Comparison of ENCODE assay signal across 8 cellular contexts in the genomic region with DNA sequence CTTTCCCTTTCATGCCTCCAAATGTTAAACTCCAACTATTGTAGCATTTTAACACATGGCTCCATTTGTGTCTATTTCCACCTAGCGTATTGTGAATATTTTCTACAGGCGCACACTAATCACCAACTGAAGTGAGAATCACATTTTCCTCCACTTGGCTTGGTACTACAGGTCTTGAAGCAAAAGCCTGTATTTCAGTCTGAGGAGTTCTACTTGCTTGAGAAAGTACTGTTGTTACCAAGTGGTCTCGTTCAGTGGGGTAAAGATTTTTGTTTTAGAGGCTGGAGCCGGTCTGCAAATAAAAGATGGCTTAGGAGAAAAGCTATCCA. TPM values are rescaled to one million over a fixed set of nuclear protein-coding genes. Genes with fewer than 3 reads are reported as not detected.
DNase-seq lines count a peak whose midpoint lies in the region; ATAC-seq and TF ChIP-seq lines count a peak whose summit lies in the region.

No MANE protein-coding gene starts in this region.

- H3K4me3 Mint-ChIP-seq in CD8-positive, alpha-beta T cell = peak overlapping the region; percentile 91

- ATAC-seq in CD8-positive, alpha-beta T cell = no peak
- ATAC-seq in GM21529 (IDR thresholded peaks at IDR 0.05; ENCODE audit: unreplicated experiment) = peak; percentile 9

- H3K27ac ChIP-seq in CD8-positive, alpha-beta T cell (ENCODE audit: low read depth, low read length) = peak overlapping the region; percentile 89
- H3K27ac ChIP-seq in dorsolateral prefrontal cortex = peak overlapping the region; percentile 66 to 100 (median 99)

- no peak for TF ChIP-seq CTCF in CD8-positive, alpha-beta T cell (IDR thresholded peaks at IDR 0.05)
- TF ChIP-seq CTCF in LNCaP clone FGC (IDR thresholded peaks at IDR 0.05; ENCODE audit: control insufficient read depth, extremely low read depth, insufficient read depth) = no peak
- TF ChIP-seq CTCF in dorsolateral prefrontal cortex (IDR thresholded peaks at IDR 0.05 in 54 of 56, conservative IDR thresholded peaks at IDR 0.05 in 2 of 56; ENCODE audit: low read depth in 1 of 56, partially characterized antibody in 56 of 56) = no peak

- H3K9me3 ChIP-seq in CD8-positive, alpha-beta T cell (ENCODE audit: low read length) = no peaks in the 10 kb centered on the region
- peaks cover 6% of the 10 kb centered on the region for H3K9me3 ChIP-seq in neuron (ENCODE audit: low read length)

- no peaks in the 10 kb centered on the region for H3K27me3 ChIP-seq in CD8-positive, alpha-beta T cell (ENCODE audit: insufficient read depth, low read length)
- H3K27me3 ChIP-seq in dorsolateral prefrontal cortex (no peaks in the 10 kb centered on the region), neuron (ENCODE audit: insufficient read depth, low read length) (no peaks in the 10 kb centered on the region)

- CTCF ChIA-PET in CD8-positive, alpha-beta T cell (lab: Charles Lee) = no interaction called here

- POLR2A ChIA-PET in CD8-positive, alpha-beta T cell (lab: Charles Lee) = no interaction called here

- no peaks in the 10 kb centered on the region for H3K9me3 Mint-ChIP-seq in CD8-positive, alpha-beta T cell

- H3K4me3 ChIP-seq in CD8-positive, alpha-beta T cell (ENCODE audit: low read depth, low read length) = peak overlapping the region; percentile 100
- H3K4me3 ChIP-seq in LNCaP clone FGC (ENCODE audit: low read depth, low read length) = peak overlapping the region; percentile 96
- peak overlapping the region; percentile 66 to 94 (median 84) for H3K4me3 ChIP-seq in dorsolateral prefrontal cortex
- H3K4me3 ChIP-seq in neuron (ENCODE audit: low read length) = peak overlapping the region; percentile 64

- H3K27me3 Mint-ChIP-seq in CD8-positive, alpha-beta T cell (ENCODE audit: low read depth) = no peaks in the 10 kb centered on the region

- peak overlapping the region; percentile 90 for H3K27ac Mint-ChIP-seq in CD8-positive, alpha-beta T cell

- no peaks in the 10 kb centered on the region for H3K36me3 ChIP-seq in CD8-positive, alpha-beta T cell (ENCODE audit: insufficient read depth, low read length)
- H3K36me3 ChIP-seq in neuron (ENCODE audit: insufficient read depth, low read length) = peaks cover 25% of the 10 kb centered on the region

- H3K4me1 Mint-ChIP-seq in CD8-positive, alpha-beta T cell (ENCODE audit: low read depth) = peaks cover 27% of the 10 kb centered on the region

- peaks cover 22% of the 10 kb centered on the region for H3K4me1 ChIP-seq in CD8-positive, alpha-beta T cell (ENCODE audit: insufficient read depth, low read length)
- H3K4me1 ChIP-seq in neuron (ENCODE audit: insufficient read depth, low read length) = peaks cover 11% of the 10 kb centered on the region

- no peak for DNase-seq in CD8-positive, alpha-beta T cell
- DNase-seq in LNCaP clone FGC (ENCODE audit: low read depth) (no peak), dorsolateral prefrontal cortex (no peak), DMS 273 treated with DMSO at 0.1 percent for 48 hours (lab: John Stamatoyannopoulos, UW) (no peak), putamen (ENCODE audit: low spot score) (no peak)
- no peak for DNase-seq in activated effector memory CD4-positive, alpha-beta T cell treated with Interleukin-2 at 50 U/mL for 16 hours

- intact Hi-C loops in CD8-positive, alpha-beta T cell (cut with DNase I, micrococcal nuclease) = loop anchor here (5.0 to 10.0 kb wide), 3 partner anchors 1201 to 1649 kb away; a partner anchor contains a TSS
- intact Hi-C loops in dorsolateral prefrontal cortex (cut with DNase I) = loop anchor here (5.0 to 10.0 kb wide), 4 partner anchors 104 to 236 kb away; no protein-coding TSS in a partner anchor

- peaks cover 21% of the 10 kb centered on the region for H3K36me3 Mint-ChIP-seq in CD8-positive, alpha-beta T cell

- peak overlapping the region; percentile 81 for H2AFZ ChIP-seq in neuron (ENCODE audit: low read depth, low read length)

RNA-seq across cellular contexts. Expression of a gene that starts 0.6 kb away (rescaled TPM):
- total RNA-seq in CD8-positive, alpha-beta T cell = 10 to 100 TPM; 30.6 to 32.9 TPM
- 10 to 100 TPM; 30.7 to 97.7 (median 70.7) TPM for total RNA-seq in dorsolateral prefrontal cortex
